1 cellular context compared by ENCODE assay signal in the genomic region with DNA sequence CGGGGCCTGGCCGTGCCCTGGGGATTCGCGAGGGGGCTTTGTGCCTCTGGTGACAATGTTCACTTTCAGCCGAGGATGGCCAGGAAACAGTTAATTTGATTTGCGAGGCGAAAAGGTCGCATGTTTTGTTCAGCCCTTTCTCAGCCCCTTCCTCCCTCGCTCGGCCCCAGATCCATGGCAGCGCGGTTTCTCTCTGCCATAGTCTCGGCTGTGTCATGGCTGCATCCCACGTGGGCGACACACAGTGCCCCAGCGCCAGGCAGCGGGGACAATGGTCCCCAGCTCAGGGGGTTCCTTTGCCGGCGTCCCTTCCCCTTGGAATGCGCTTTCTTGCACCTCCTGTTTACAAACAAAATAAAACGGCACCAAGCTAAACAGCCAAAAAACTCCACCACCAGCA.
TF ChIP-seq lines count a peak whose summit lies in the region.

No MANE protein-coding gene starts in this region.

TF ChIP-seq in SK-N-SH, 30 proteins besides CTCF, POLR2A, EP300 and RAD21 (continued from another document):
- TF ChIP-seq, protein P1, sequence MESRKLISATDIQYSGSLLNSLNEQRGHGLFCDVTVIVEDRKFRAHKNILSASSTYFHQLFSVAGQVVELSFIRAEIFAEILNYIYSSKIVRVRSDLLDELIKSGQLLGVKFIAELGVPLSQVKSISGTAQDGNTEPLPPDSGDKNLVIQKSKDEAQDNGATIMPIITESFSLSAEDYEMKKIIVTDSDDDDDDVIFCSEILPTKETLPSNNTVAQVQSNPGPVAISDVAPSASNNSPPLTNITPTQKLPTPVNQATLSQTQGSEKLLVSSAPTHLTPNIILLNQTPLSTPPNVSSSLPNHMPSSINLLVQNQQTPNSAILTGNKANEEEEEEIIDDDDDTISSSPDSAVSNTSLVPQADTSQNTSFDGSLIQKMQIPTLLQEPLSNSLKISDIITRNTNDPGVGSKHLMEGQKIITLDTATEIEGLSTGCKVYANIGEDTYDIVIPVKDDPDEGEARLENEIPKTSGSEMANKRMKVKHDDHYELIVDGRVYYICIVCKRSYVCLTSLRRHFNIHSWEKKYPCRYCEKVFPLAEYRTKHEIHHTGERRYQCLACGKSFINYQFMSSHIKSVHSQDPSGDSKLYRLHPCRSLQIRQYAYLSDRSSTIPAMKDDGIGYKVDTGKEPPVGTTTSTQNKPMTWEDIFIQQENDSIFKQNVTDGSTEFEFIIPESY (IDR thresholded peaks at IDR 0.05; ENCODE audit: borderline replicate concordance, low read depth): no peak
- TF ChIP-seq GATA2 (CRISPR knock-in tag; IDR thresholded peaks at IDR 0.05) (no peak), FOXM1 (IDR thresholded peaks at IDR 0.05; ENCODE audit: low read depth) (no peak)
